Comparison of ENCODE assay signal across 17 cellular contexts in genomic region chr15:85943825-85944224, GRCh38.
DNase-seq lines count a peak whose midpoint lies in the region; ATAC-seq and TF ChIP-seq lines count a peak whose summit lies in the region.
"Had no signal": no experiment of that assay in that cellular context is flagged by ENCODE, and none has a peak within 500 bp of the region (broad histone marks: within the 10 kb centered on the region; RNA-seq: fewer than 3 reads in every experiment).

No MANE protein-coding gene starts in this region.

- H3K27ac ChIP-seq in OCI-LY1 (ENCODE audit: low read depth, low read length, poor library complexity, severe bottlenecking): peak overlapping the region; percentile 35
- peak overlapping the region in 2 of 4 donors; percentile 48 to 52 for H3K27ac ChIP-seq in gastrocnemius medialis
- H3K27ac ChIP-seq: HL-60 had no signal

- H3K9me3 ChIP-seq in OCI-LY1 (ENCODE audit: low read length) (no peaks in the 10 kb centered on the region), gastrocnemius medialis (no peaks in the 10 kb centered on the region)
- H3K9me3 ChIP-seq: BE2C had no signal

- no peak for TF ChIP-seq POLR2A in gastrocnemius medialis (IDR thresholded peaks at IDR 0.05)

- no peaks in the 10 kb centered on the region for H3F3A ChIP-seq in OCI-LY1 (ENCODE audit: insufficient read depth, low read length)

- H3K36me3 ChIP-seq in OCI-LY1 (ENCODE audit: insufficient read depth, low read length) (no peaks in the 10 kb centered on the region), gastrocnemius medialis (no peaks in the 10 kb centered on the region)
- H3K36me3 ChIP-seq: BE2C had no signal

- H3K4me1 ChIP-seq in OCI-LY1 (ENCODE audit: insufficient read depth, low read length, severe bottlenecking) (peaks cover 59% of the 10 kb centered on the region), gastrocnemius medialis (peaks cover 0 to 25% of the 10 kb centered on the region in 2 donors)
- H3K4me1 ChIP-seq: BE2C had no signal

- no peaks in the 10 kb centered on the region for H3K9me2 ChIP-seq in OCI-LY1 (ENCODE audit: low read depth, low read length)

- intact Hi-C loops in gastrocnemius medialis (cut with DNase I; ENCODE audit: low total_unique reads) (no loop called here), posterior cingulate gyrus (cut with DNase I) (no loop called here)

- ATAC-seq in gastrocnemius medialis (peak; percentile 49 to 65), GM21576 (IDR thresholded peaks at IDR 0.05; ENCODE audit: unreplicated experiment) (no peak), GM19023 (IDR thresholded peaks at IDR 0.05; ENCODE audit: unreplicated experiment) (no peak)

- no peak overlapping the region for H3K9ac ChIP-seq in OCI-LY1 (ENCODE audit: low read length)

- H3K27me3 ChIP-seq in OCI-LY1 (ENCODE audit: insufficient read depth, low read length) (no peaks in the 10 kb centered on the region), gastrocnemius medialis (no peaks in the 10 kb centered on the region)
- H3K27me3 ChIP-seq: BE2C had no signal

- H3K4me3 ChIP-seq in OCI-LY1 (ENCODE audit: low read depth, low read length, poor library complexity, severe bottlenecking): no peak overlapping the region
- no peak overlapping the region for H3K4me3 ChIP-seq in gastrocnemius medialis

- H3K79me2 ChIP-seq in OCI-LY1 (ENCODE audit: insufficient read depth, low read length): no peaks in the 10 kb centered on the region

- DNase-seq in Ammon's horn (ENCODE audit: low spot score) (peak; percentile 21), DMS 273 treated with DMSO at 0.1 percent for 48 hours (lab: John Stamatoyannopoulos, UW) (peak; percentile 60), gastrocnemius medialis (no peak), posterior cingulate gyrus (no peak)
- DNase-seq: BE2C; C1 segment of cervical spinal cord; CD4-positive, CD25-positive, alpha-beta regulatory T cell; CD8-positive, alpha-beta memory T cell; COR-L47; DMS153; DMS79; GDM1; H9 had no signal

- no peak overlapping the region for H3K4me2 ChIP-seq in OCI-LY1 (ENCODE audit: low read length)

- TF ChIP-seq CTCF in OCI-LY1 (IDR thresholded peaks at IDR 0.05; ENCODE audit: low read length): no peak
- no peak for TF ChIP-seq CTCF in gastrocnemius medialis (IDR thresholded peaks at IDR 0.05 in 4 of 5, conservative IDR thresholded peaks at IDR 0.05 in 1 of 5)

- H2AFZ ChIP-seq in OCI-LY1 (ENCODE audit: low read length): no peak overlapping the region

- H4K20me1 ChIP-seq in OCI-LY1 (ENCODE audit: insufficient read depth, low read length): no peaks in the 10 kb centered on the region

- in situ Hi-C loops in gastrocnemius medialis (cut with MboI; ENCODE audit: low sequenced_read_pairs in 4 of 4): no loop called here

Comparison
In these comparisons a context has a peak if more than half of its experiments do, and no peak if none do; other contexts are left out.
1. DNase-seq: peak in Ammon's horn (single experiment) and DMS 273 treated with DMSO at 0.1 percent for 48 hours (single experiment); none in gastrocnemius medialis (0 of 2) and posterior cingulate gyrus (0 of 10).
2. ATAC-seq: peak in gastrocnemius medialis (2 of 2); none in GM21576 (single experiment) and GM19023 (single experiment).